ENCODE assay signal across 19 cellular contexts in genomic region chr1:66685265-66685664, GRCh38.
DNase-seq lines count a peak whose midpoint lies in the region; ATAC-seq and TF ChIP-seq lines count a peak whose summit lies in the region.
"Had no signal": no experiment of that assay in that cellular context is flagged by ENCODE, and none has a peak within 500 bp of the region (broad histone marks: within the 10 kb centered on the region; RNA-seq: fewer than 3 reads in every experiment).

No MANE protein-coding gene starts in this region.

- in situ Hi-C loops in GM23248 (cut with MboI), result no loop called here

- peak overlapping the region; percentile 21 for H3K4me2 ChIP-seq in GM23248 (ENCODE audit: unreplicated experiment)
- no peak overlapping the region for H3K4me2 ChIP-seq in Karpas-422 (ENCODE audit: low read depth, low read length, poor library complexity, severe bottlenecking)

- H4K20me1 ChIP-seq in GM23248 (ENCODE audit: insufficient read depth), result no peaks in the 10 kb centered on the region
- H4K20me1 ChIP-seq in Karpas-422 (ENCODE audit: insufficient read depth, low read depth, low read length), result no peaks in the 10 kb centered on the region

- peaks cover 13% of the 10 kb centered on the region; the same call in 1 of the 2 replicates for H3F3A ChIP-seq in GM23248 (ENCODE audit: insufficient read depth)

- intact Hi-C loops in tibial artery (cut with DNase I; ENCODE audit: low total_unique reads), result no loop called here

- no peaks in the 10 kb centered on the region for H3K9me3 ChIP-seq in GM23248 (ENCODE audit: low read depth)
- no peaks in the 10 kb centered on the region for H3K9me3 ChIP-seq in tibial artery
- H3K9me3 ChIP-seq in Karpas-422 (ENCODE audit: low read length), result no peaks in the 10 kb centered on the region
- H3K9me3 ChIP-seq: BE2C, SJSA1 had no signal

- TF ChIP-seq CTCF in coronary artery (IDR thresholded peaks at IDR 0.05), result no peak
- no peak for TF ChIP-seq CTCF in tibial artery (IDR thresholded peaks at IDR 0.05)

- no peaks in the 10 kb centered on the region for H3K36me3 ChIP-seq in GM23248 (ENCODE audit: low read depth)
- H3K36me3 ChIP-seq in tibial artery, result peaks cover 9 to 13% (median 10%) of the 10 kb centered on the region in 3 donors
- no peaks in the 10 kb centered on the region for H3K36me3 ChIP-seq in Karpas-422 (ENCODE audit: insufficient read depth, low read length)
- H3K36me3 ChIP-seq: BE2C, SJSA1 had no signal

- H3K79me2 ChIP-seq in GM23248 (ENCODE audit: insufficient read depth) (no peaks in the 10 kb centered on the region), Karpas-422 (ENCODE audit: low read length) (no peaks in the 10 kb centered on the region)

- H2AFZ ChIP-seq in GM23248 (no peak overlapping the region), Karpas-422 (ENCODE audit: low read length) (no peak overlapping the region)

- H3K9ac ChIP-seq in GM23248 (no peak overlapping the region), Karpas-422 (ENCODE audit: low read length) (no peak overlapping the region)

- DNase-seq in GM23248 (peak; percentile 17), coronary artery (ENCODE audit: low spot score) (no peak), tibial artery (no peak), Karpas-422 (no peak), NCI-H2227 (lab: John Stamatoyannopoulos, UW; ENCODE audit: unreplicated experiment) (no peak)
- no peak for DNase-seq in activated CD8-positive, alpha-beta memory T cell treated with anti-CD3 and anti-CD28 coated beads, Interleukin-2, amount 50 U/mL, for 4 hours
- DNase-seq: ACHN; BE2C; CD4-positive, alpha-beta T cell; H7; MV-4-11; NCI-H1417; NCI-H187 treated with DMSO at 0.1 percent for 48 hours; NCI-H446; NCI-H774; RPMI8226 had no signal

- H3K9me2 ChIP-seq in GM23248 (ENCODE audit: insufficient read depth) (no peaks in the 10 kb centered on the region), Karpas-422 (replicated peaks; ENCODE audit: insufficient read depth, low read length) (no peaks in the 10 kb centered on the region)

- peak; percentile 18; the same call in 1 of the 3 replicates for ATAC-seq in SK-N-SH treated with all-trans-retinoic acid at 6 μM for 48 hours

- H3K4me1 ChIP-seq in GM23248 (ENCODE audit: insufficient read depth) (peaks cover 17% of the 10 kb centered on the region), tibial artery (peaks cover 0 to 54% (median 22%) of the 10 kb centered on the region in 4 donors), Karpas-422 (ENCODE audit: low read length) (no peaks in the 10 kb centered on the region)
- H3K4me1 ChIP-seq: BE2C, SJSA1 had no signal

- H3K4me3 ChIP-seq in GM23248 (no peak overlapping the region), coronary artery (no peak overlapping the region), tibial artery (no peak overlapping the region), Karpas-422 (ENCODE audit: low read length) (no peak overlapping the region)
- H3K4me3 ChIP-seq: SJSA1 had no signal

- H3K27me3 ChIP-seq in GM23248 (replicated peaks; ENCODE audit: insufficient read depth) (no peaks in the 10 kb centered on the region), tibial artery (no peaks in the 10 kb centered on the region), Karpas-422 (ENCODE audit: low read length) (no peaks in the 10 kb centered on the region)
- H3K27me3 ChIP-seq: BE2C, SJSA1 had no signal

- no peak overlapping the region for H3K27ac ChIP-seq in GM23248
- H3K27ac ChIP-seq in coronary artery, result peak overlapping the region; percentile 7 to 58
- H3K27ac ChIP-seq in tibial artery, result peak overlapping the region; percentile 1 to 46
- no peak overlapping the region for H3K27ac ChIP-seq in Karpas-422 (ENCODE audit: low read length)
- H3K27ac ChIP-seq: HL-60, SJSA1 had no signal

TF ChIP-seq in SK-N-SH treated with all-trans-retinoic acid at 6 μM for 48 hours, 23 proteins besides CTCF, POLR2A, EP300 and RAD21:
- no peak for TF ChIP-seq ZNF70 (CRISPR knock-in tag; IDR thresholded peaks at IDR 0.05)
- TF ChIP-seq SNAI2 (CRISPR knock-in tag; IDR thresholded peaks at IDR 0.05), result no peak
- no peak for TF ChIP-seq POU6F1 (CRISPR knock-in tag; IDR thresholded peaks at IDR 0.05; ENCODE audit: borderline replicate concordance, low read depth)
- no peak for TF ChIP-seq ISL1 (CRISPR knock-in tag; IDR thresholded peaks at IDR 0.05)
- TF ChIP-seq BACH2 (CRISPR knock-in tag; IDR thresholded peaks at IDR 0.05; ENCODE audit: borderline replicate concordance), result no peak
- TF ChIP-seq TSHZ2 (CRISPR knock-in tag; IDR thresholded peaks at IDR 0.05), result no peak
- TF ChIP-seq ZFP30 (CRISPR knock-in tag; IDR thresholded peaks at IDR 0.05), result no peak
- TF ChIP-seq ZNF8 (CRISPR knock-in tag; IDR thresholded peaks at IDR 0.05), result no peak
- no peak for TF ChIP-seq CREB5 (CRISPR knock-in tag; IDR thresholded peaks at IDR 0.05; ENCODE audit: low read depth)
- TF ChIP-seq ESRRG (CRISPR knock-in tag; IDR thresholded peaks at IDR 0.05), result no peak

Comparison
In these comparisons a context has a peak if more than half of its experiments do, and no peak if none do; other contexts are left out.
1. H3K27ac ChIP-seq: peak in coronary artery (2 of 2) and tibial artery (2 of 2); none in GM23248 (single experiment) and Karpas-422 (single experiment).